ENCODE assay signal across 17 cellular contexts in genomic region chr1:206524739-206525364, GRCh38. TPM values are rescaled to one million over a fixed set of nuclear protein-coding genes. Genes with fewer than 3 reads are reported as not detected.
DNase-seq lines count a peak whose midpoint lies in the region; ATAC-seq and TF ChIP-seq lines count a peak whose summit lies in the region.
"Had no signal": no experiment of that assay in that cellular context is flagged by ENCODE, and none has a peak within 500 bp of the region (broad histone marks: within the 10 kb centered on the region; RNA-seq: fewer than 3 reads in every experiment).

No MANE protein-coding gene starts in this region.

- no peaks in the 10 kb centered on the region for H3K27me3 Mint-ChIP-seq in activated naive CD4-positive, alpha-beta T cell treated with anti-CD3 and anti-CD28 coated beads for 36 hours (ENCODE audit: low read depth)
- H3K27me3 Mint-ChIP-seq: CD8-positive, alpha-beta memory T cell; naive thymus-derived CD8-positive, alpha-beta T cell had no signal

- no peaks in the 10 kb centered on the region for H3K4me1 Mint-ChIP-seq in activated naive CD4-positive, alpha-beta T cell treated with anti-CD3 and anti-CD28 coated beads for 36 hours (ENCODE audit: low read depth)

- H3K27ac ChIP-seq in RWPE2 (ENCODE audit: poor library complexity, severe bottlenecking) (peak overlapping the region; percentile 48), epithelial cell of prostate (peak overlapping the region; percentile 44), suprapubic skin (peak overlapping the region; percentile 27)
- H3K27ac ChIP-seq: GM23248, HL-60 had no signal

- DNase-seq in activated naive CD4-positive, alpha-beta T cell treated with anti-CD3 and anti-CD28 coated beads, Interleukin-2, amount 50 U/mL, for 72 hours (ENCODE audit: low spot score in 2 of 2) = no peak
- DNase-seq in activated naive CD4-positive, alpha-beta T cell treated with anti-CD3 and anti-CD28 coated beads for 36 hours = no peak
- DNase-seq in RWPE2 (ENCODE audit: low spot score) = no peak
- DNase-seq in epithelial cell of prostate (ENCODE audit: low read depth, low spot score) = peak; percentile 50
- peak in 1 of 2 donors; percentile 69 for DNase-seq in suprapubic skin (ENCODE audit: low spot score in 2 of 2)
- no peak for DNase-seq in LoVo (ENCODE audit: low spot score)
- DNase-seq: activated CD4-positive, alpha-beta T cell treated with anti-CD3 and anti-CD28 coated beads, Interleukin-2, amount 10 ng/mL, durations not matched to agents 7 days and 5 days; activated T-cell treated with anti-CD3 and anti-CD28 coated beads, Interleukin-2, amount 50 U/mL, for 48 hours; amygdala; CD8-positive, alpha-beta memory T cell; GM23248; naive thymus-derived CD8-positive, alpha-beta T cell; NCI-H146; NCI-H446 had no signal

- TF ChIP-seq EP300 in suprapubic skin (IDR thresholded peaks at IDR 0.05) = no peak

- TF ChIP-seq POLR2A in suprapubic skin (IDR thresholded peaks at IDR 0.05) = no peak

- H3K4me1 ChIP-seq in RWPE2 (ENCODE audit: insufficient read depth, poor library complexity, severe bottlenecking) (peaks cover 11% of the 10 kb centered on the region), suprapubic skin (peaks cover 35% of the 10 kb centered on the region)

- TF ChIP-seq CTCF in RWPE2 (IDR thresholded peaks at IDR 0.05; ENCODE audit: poor library complexity, severe bottlenecking) (peak; percentile 14), suprapubic skin (IDR thresholded peaks at IDR 0.05) (no peak)

- CTCF ChIA-PET in activated naive CD4-positive, alpha-beta T cell treated with anti-CD3 and anti-CD28 coated beads for 36 hours (lab: Charles Lee) = interaction anchor here (1.0 to 1.1 kb wide), 2 partner anchors 18 to 19 kb away, joined by 3 to 4 read pairs; no protein-coding TSS in a partner anchor

- peak; percentile 11 to 63 for ATAC-seq in activated naive CD4-positive, alpha-beta T cell treated with anti-CD3 and anti-CD28 coated beads, Interleukin-2, amount 50 U/mL, for 72 hours
- ATAC-seq in RWPE2 (ENCODE audit: low read depth) (peak; percentile 90), GM19463 (IDR thresholded peaks at IDR 0.05; ENCODE audit: unreplicated experiment) (no peak), GM21526 (IDR thresholded peaks at IDR 0.05; ENCODE audit: low FRiP score, unreplicated experiment) (no peak)

- H3K27ac Mint-ChIP-seq in activated naive CD4-positive, alpha-beta T cell treated with anti-CD3 and anti-CD28 coated beads, Interleukin-2, amount 50 U/mL, for 72 hours = no peak overlapping the region
- H3K27ac Mint-ChIP-seq in activated naive CD4-positive, alpha-beta T cell treated with anti-CD3 and anti-CD28 coated beads for 36 hours = no peak overlapping the region
- H3K27ac Mint-ChIP-seq: activated CD4-positive, alpha-beta T cell treated with anti-CD3 and anti-CD28 coated beads, Interleukin-2, amount 10 ng/mL, durations not matched to agents 7 days and 5 days; naive thymus-derived CD8-positive, alpha-beta T cell had no signal

- H3K36me3 Mint-ChIP-seq in activated naive CD4-positive, alpha-beta T cell treated with anti-CD3 and anti-CD28 coated beads, Interleukin-2, amount 50 U/mL, for 72 hours = no peaks in the 10 kb centered on the region
- H3K36me3 Mint-ChIP-seq in activated naive CD4-positive, alpha-beta T cell treated with anti-CD3 and anti-CD28 coated beads for 36 hours (ENCODE audit: low read depth) = no peaks in the 10 kb centered on the region
- H3K36me3 Mint-ChIP-seq: CD8-positive, alpha-beta memory T cell; naive thymus-derived CD8-positive, alpha-beta T cell had no signal

- H3K4me3 ChIP-seq in RWPE2 (ENCODE audit: severe bottlenecking) (no peak overlapping the region), suprapubic skin (no peak overlapping the region)
- H3K4me3 ChIP-seq: GM23248 had no signal

- no peaks in the 10 kb centered on the region for H3K27me3 ChIP-seq in RWPE2 (ENCODE audit: insufficient read depth, poor library complexity, severe bottlenecking)
- H3K27me3 ChIP-seq in suprapubic skin = no peaks in the 10 kb centered on the region

- no peak overlapping the region for H3K4me3 Mint-ChIP-seq in activated naive CD4-positive, alpha-beta T cell treated with anti-CD3 and anti-CD28 coated beads for 36 hours
- H3K4me3 Mint-ChIP-seq: activated CD4-positive, alpha-beta T cell treated with anti-CD3 and anti-CD28 coated beads, Interleukin-2, amount 10 ng/mL, durations not matched to agents 7 days and 5 days; CD8-positive, alpha-beta memory T cell; naive thymus-derived CD8-positive, alpha-beta T cell had no signal

- intact Hi-C loops in activated naive CD4-positive, alpha-beta T cell treated with anti-CD3 and anti-CD28 coated beads for 36 hours (cut with micrococcal nuclease) = no loop called here

- H3K36me3 ChIP-seq in RWPE2 (ENCODE audit: low read depth) (no peaks in the 10 kb centered on the region), suprapubic skin (no peaks in the 10 kb centered on the region)

- no peaks in the 10 kb centered on the region for H3K9me3 ChIP-seq in RWPE2 (ENCODE audit: severe bottlenecking)
- H3K9me3 ChIP-seq in suprapubic skin = no peaks in the 10 kb centered on the region

- no peaks in the 10 kb centered on the region for H3K9me3 Mint-ChIP-seq in activated naive CD4-positive, alpha-beta T cell treated with anti-CD3 and anti-CD28 coated beads, Interleukin-2, amount 50 U/mL, for 72 hours
- H3K9me3 Mint-ChIP-seq in activated naive CD4-positive, alpha-beta T cell treated with anti-CD3 and anti-CD28 coated beads for 36 hours = no peaks in the 10 kb centered on the region
- H3K9me3 Mint-ChIP-seq: activated CD4-positive, alpha-beta T cell treated with anti-CD3 and anti-CD28 coated beads, Interleukin-2, amount 10 ng/mL, durations not matched to agents 7 days and 5 days; CD8-positive, alpha-beta memory T cell; naive thymus-derived CD8-positive, alpha-beta T cell had no signal

- WGBS in suprapubic skin = 37% methylated on average over 5 of the region's 5 CpGs

RNA-seq across cellular contexts. Expression of gene RASSF5, which starts 17.5 kb away (rescaled TPM):
- 100 to 1,000 TPM; 212 to 239 TPM for total RNA-seq in activated naive CD4-positive, alpha-beta T cell treated with anti-CD3 and anti-CD28 coated beads, Interleukin-2, amount 50 U/mL, for 72 hours
- 100 to 1,000 TPM; 257 to 258 TPM for total RNA-seq in activated naive CD4-positive, alpha-beta T cell treated with anti-CD3 and anti-CD28 coated beads for 36 hours
- total RNA-seq in suprapubic skin = 10 to 100 TPM; 34.8 to 74.5 (median 64.9) TPM

RNA-seq across cellular contexts. Expression of gene IKBKE, which starts 54.6 kb away (rescaled TPM):
- total RNA-seq in activated naive CD4-positive, alpha-beta T cell treated with anti-CD3 and anti-CD28 coated beads, Interleukin-2, amount 50 U/mL, for 72 hours = 10 to 100 TPM in 1 of 2 donors, 1 to 10 TPM in 1; 4.5 to 40.7 TPM
- total RNA-seq in activated naive CD4-positive, alpha-beta T cell treated with anti-CD3 and anti-CD28 coated beads for 36 hours = 1 to 10 TPM; 7.0 to 8.6 TPM
- 10 to 100 TPM in 3 of 4 donors, 1 to 10 TPM in 1; 5.7 to 27.0 (median 17.4) TPM for total RNA-seq in suprapubic skin

Comparison
In these comparisons a context has a peak if more than half of its experiments do, and no peak if none do; other contexts are left out.
1. ATAC-seq: peak in activated naive CD4-positive, alpha-beta T cell treated with anti-CD3 and anti-CD28 coated beads, Interleukin-2, amount 50 U/mL, for 72 hours (2 of 2) and RWPE2 (single experiment); none in GM19463 (single experiment) and GM21526 (single experiment).
2. Peak in every context shown above with its lines, with median percentiles within 50 percentile points of each other: H3K27ac ChIP-seq.